8 cellular contexts compared by ENCODE assay signal in genomic region chr7:471866-472639, GRCh38. TPM values are rescaled to one million over a fixed set of nuclear protein-coding genes. Genes with fewer than 3 reads are reported as not detected.
DNase-seq lines count a peak whose midpoint lies in the region; ATAC-seq and TF ChIP-seq lines count a peak whose summit lies in the region.

No MANE protein-coding gene starts in this region.

- H3K27ac ChIP-seq in left lung (peak overlapping the region in 1 of 2 donors; percentile 61), tibial artery (peak overlapping the region; percentile 82 to 88)

- H3K36me3 Mint-ChIP-seq in immature natural killer cell = peaks cover 3 to 9% (median 7%) of the 10 kb centered on the region in 3 donors

- peaks cover 18 to 20% (median 18%) of the 10 kb centered on the region in 3 donors for H3K27me3 Mint-ChIP-seq in immature natural killer cell (ENCODE audit: low read depth in 3 of 3)

- peak; percentile 10 for DNase-seq in activated CD4-positive, alpha-beta T cell treated with anti-CD3 and anti-CD28 coated beads for 48 hours
- DNase-seq in activated CD4-positive, alpha-beta T cell treated with anti-CD3 and anti-CD28 coated beads for 4 hours = no peak
- peak; percentile 9 for DNase-seq in central memory CD4-positive, alpha-beta T cell
- peak; percentile 80 to 83 for DNase-seq in left lung
- DNase-seq in tibial artery = peak; percentile 83 to 98
- no peak for DNase-seq in immature natural killer cell

- H3K9me3 Mint-ChIP-seq in immature natural killer cell = peaks cover 15 to 24% (median 16%) of the 10 kb centered on the region in 6 donors

- H3K4me1 ChIP-seq in left lung = no peaks in the 10 kb centered on the region
- H3K4me1 ChIP-seq in tibial artery = peaks cover 4 to 31% (median 28%) of the 10 kb centered on the region in 4 donors

- no peaks in the 10 kb centered on the region for H3K27me3 ChIP-seq in left lung
- H3K27me3 ChIP-seq in tibial artery = no peaks in the 10 kb centered on the region

- peak; percentile 82 for ATAC-seq in left lung
- ATAC-seq in HG03280 (IDR thresholded peaks at IDR 0.05; ENCODE audit: unreplicated experiment) = no peak
- no peak for ATAC-seq in GM21619 (IDR thresholded peaks at IDR 0.05; ENCODE audit: unreplicated experiment)

- no peak for TF ChIP-seq CTCF in left lung (IDR thresholded peaks at IDR 0.05)
- TF ChIP-seq CTCF in tibial artery (IDR thresholded peaks at IDR 0.05) = no peak

- no peak overlapping the region for H3K27ac Mint-ChIP-seq in immature natural killer cell

- H3K36me3 ChIP-seq in left lung (no peaks in the 10 kb centered on the region), tibial artery (no peaks in the 10 kb centered on the region)

- intact Hi-C loops in left lung (cut with DNase I) (no loop called here), tibial artery (cut with DNase I; ENCODE audit: low total_unique reads) (loop anchor here (5.0 kb wide), 1 partner anchor 45 kb away; the partner anchor contains the start of gene PDGFA)

- H3K4me3 ChIP-seq in left lung = no peak overlapping the region
- no peak overlapping the region for H3K4me3 ChIP-seq in tibial artery

- H3K9me3 ChIP-seq in left lung = peaks cover 0 to 17% of the 10 kb centered on the region in 2 donors
- H3K9me3 ChIP-seq in tibial artery = peaks cover 0 to 5% (median 0%) of the 10 kb centered on the region in 3 donors

- H3K4me1 Mint-ChIP-seq in immature natural killer cell = peaks cover 26 to 27% of the 10 kb centered on the region in 2 donors

- H3K4me3 Mint-ChIP-seq in immature natural killer cell = no peak overlapping the region

RNA-seq across cellular contexts. Expression of gene PDGFA, which starts 47.6 kb away (rescaled TPM):
- total RNA-seq in left lung = 10 to 100 TPM; 29.1 to 69.4 TPM
- under 1 TPM in 2 of 3 donors, not detected in 1; 0.29 to 0.59 TPM for polyA plus RNA-seq in immature natural killer cell

Comparison
In these comparisons a context has a peak if more than half of its experiments do, and no peak if none do; other contexts are left out.
1. DNase-seq: peak in activated CD4-positive, alpha-beta T cell treated with anti-CD3 and anti-CD28 coated beads for 48 hours (single experiment), central memory CD4-positive, alpha-beta T cell (single experiment), left lung (2 of 2) and tibial artery (2 of 2); none in activated CD4-positive, alpha-beta T cell treated with anti-CD3 and anti-CD28 coated beads for 4 hours (0 of 2) and immature natural killer cell (0 of 3).